ENCODE assay signal across 9 cellular contexts in the genomic region with DNA sequence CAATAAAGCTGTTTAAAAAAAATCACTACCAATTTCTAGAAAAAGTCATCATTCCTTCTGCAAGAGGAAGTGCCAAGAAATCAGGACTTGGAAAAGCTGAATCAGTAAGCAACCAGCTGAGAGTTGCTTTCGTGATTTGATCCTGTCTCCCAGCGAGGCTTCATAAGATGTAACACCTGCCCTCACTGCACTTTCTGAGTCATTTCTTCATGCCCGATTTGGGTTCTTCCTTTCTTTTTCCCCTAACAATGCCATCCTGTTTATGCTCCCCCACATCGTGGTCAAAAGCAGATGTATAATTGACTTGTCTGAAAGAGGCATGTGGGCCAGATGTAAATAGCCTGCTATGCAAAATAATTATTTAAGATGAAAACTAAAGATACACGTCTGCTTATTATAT. TPM values are rescaled to one million over a fixed set of nuclear protein-coding genes. Genes with fewer than 3 reads are reported as not detected.
DNase-seq lines count a peak whose midpoint lies in the region; ATAC-seq and TF ChIP-seq lines count a peak whose summit lies in the region.
"Had no signal": no experiment of that assay in that cellular context is flagged by ENCODE, and none has a peak within 500 bp of the region (broad histone marks: within the 10 kb centered on the region; RNA-seq: fewer than 3 reads in every experiment).

No MANE protein-coding gene starts in this region.

- no peaks in the 10 kb centered on the region for H3K4me1 ChIP-seq in mesenchymal stem cell (ENCODE audit: control insufficient read depth, insufficient read depth, low read depth, low read length)
- H3K4me1 ChIP-seq in colonic mucosa: no peaks in the 10 kb centered on the region

- H2BK15ac ChIP-seq in mesenchymal stem cell (ENCODE audit: low read depth, poor library complexity, severe bottlenecking): no peak overlapping the region

- H3K9me3 ChIP-seq in T-helper 17 cell (ENCODE audit: control insufficient read depth, low read length, poor library complexity, severe bottlenecking) (peaks cover 3% of the 10 kb centered on the region), mesenchymal stem cell (ENCODE audit: control insufficient read depth, low read length) (no peaks in the 10 kb centered on the region), colonic mucosa (no peaks in the 10 kb centered on the region)

- H3K79me1 ChIP-seq in mesenchymal stem cell (replicated peaks; ENCODE audit: low read length, poor library complexity, severe bottlenecking): no peaks in the 10 kb centered on the region

- H2AK5ac ChIP-seq in mesenchymal stem cell (ENCODE audit: low read length, severe bottlenecking): no peak overlapping the region

- H3K4me2 ChIP-seq in mesenchymal stem cell (ENCODE audit: low read length, poor library complexity, severe bottlenecking): no peak overlapping the region

- H3K4me3 Mint-ChIP-seq in T-helper 17 cell: peak overlapping the region; percentile 75

- no peak overlapping the region for H2AFZ ChIP-seq in mesenchymal stem cell (ENCODE audit: low read depth, low read length)

- WGBS in mesenchymal stem cell: 29% methylated on average over 2 of the region's 5 CpGs

- no peak for TF ChIP-seq POLR2A in GM18505 (IDR thresholded peaks at IDR 0.05; ENCODE audit: borderline replicate concordance, extremely low read depth, insufficient read depth, insufficient read length)

- H4K91ac ChIP-seq in mesenchymal stem cell (ENCODE audit: low read length): no peak overlapping the region

- no peak overlapping the region for H3K4ac ChIP-seq in mesenchymal stem cell (ENCODE audit: low read depth in 1 of 2, low read length in 2 of 2)

- no peaks in the 10 kb centered on the region for H3K27me3 Mint-ChIP-seq in T-helper 17 cell

- DNase-seq in T-helper 17 cell (no peak), mesenchymal stem cell (peak; percentile 70), NCI-H82 (lab: John Stamatoyannopoulos, UW) (no peak), posterior cingulate gyrus (no peak), colonic mucosa (no peak), SK-N-DZ (ENCODE audit: low spot score) (no peak)

- no peak overlapping the region for H3K14ac ChIP-seq in mesenchymal stem cell (ENCODE audit: low read length in 2 of 2)

- peaks cover 10% of the 10 kb centered on the region for H3K36me3 Mint-ChIP-seq in T-helper 17 cell (ENCODE audit: low read depth)

- no peak overlapping the region for H3K27ac ChIP-seq in mesenchymal stem cell (ENCODE audit: low read length, poor library complexity, severe bottlenecking)
- H3K27ac ChIP-seq in colonic mucosa: no peak overlapping the region
- H3K27ac ChIP-seq: cardiac muscle cell had no signal

- H4K8ac ChIP-seq in mesenchymal stem cell (ENCODE audit: low read length): no peak overlapping the region

- H2BK12ac ChIP-seq in mesenchymal stem cell (ENCODE audit: low read length in 2 of 2): no peak overlapping the region

- no peak overlapping the region for H3K23ac ChIP-seq in mesenchymal stem cell (ENCODE audit: low read length in 2 of 2)

- H3K9ac ChIP-seq in mesenchymal stem cell (ENCODE audit: low read length): peak overlapping the region; percentile 6
- H3K9ac ChIP-seq in colonic mucosa (ENCODE audit: low read depth in 2 of 2, low read length in 2 of 2): no peak overlapping the region

- peak overlapping the region; percentile 93 for H3K27ac Mint-ChIP-seq in T-helper 17 cell

- H2BK5ac ChIP-seq in mesenchymal stem cell (ENCODE audit: low read depth, low read length, poor library complexity, severe bottlenecking): no peak overlapping the region

- TF ChIP-seq CTCF in colonic mucosa (IDR thresholded peaks at IDR 0.05): no peak

- H2BK120ac ChIP-seq in mesenchymal stem cell (ENCODE audit: low read depth, low read length): no peak overlapping the region

- H3K18ac ChIP-seq in mesenchymal stem cell (ENCODE audit: low read depth in 1 of 2, low read length in 2 of 2): peak overlapping the region in 1 of 2 experiments; percentile 52

- intact Hi-C loops in posterior cingulate gyrus (cut with DNase I): no loop called here
- intact Hi-C loops in colonic mucosa (cut with DNase I): no loop called here

- H3K4me1 Mint-ChIP-seq in T-helper 17 cell: peaks cover 55% of the 10 kb centered on the region

- H3K27me3 ChIP-seq in mesenchymal stem cell (ENCODE audit: control insufficient read depth in 1 of 2, insufficient read depth in 1 of 2, low read length in 2 of 2) (peaks cover 0 to 5% of the 10 kb centered on the region in 2 experiments), colonic mucosa (no peaks in the 10 kb centered on the region)
- H3K27me3 ChIP-seq: cardiac muscle cell had no signal

- H3K36me3 ChIP-seq in mesenchymal stem cell (ENCODE audit: control insufficient read depth in 1 of 2, insufficient read depth in 2 of 2, low read depth in 1 of 2, low read length in 2 of 2) (no peaks in the 10 kb centered on the region), colonic mucosa (no peaks in the 10 kb centered on the region)
- H3K36me3 ChIP-seq: cardiac muscle cell had no signal

- ATAC-seq in GM18505 (IDR thresholded peaks at IDR 0.05; ENCODE audit: unreplicated experiment): peak; percentile 67
- peak; percentile 76 for ATAC-seq in HG02642 (IDR thresholded peaks at IDR 0.05; ENCODE audit: poor library complexity, unreplicated experiment)
- ATAC-seq in T-helper 17 cell: peak; percentile 30

- peak overlapping the region in 1 of 2 experiments; percentile 36 for H3K4me3 ChIP-seq in mesenchymal stem cell (ENCODE audit: insufficient read depth in 1 of 2, low read depth in 1 of 2, low read length in 2 of 2)
- no peak overlapping the region for H3K4me3 ChIP-seq in colonic mucosa
- H3K4me3 ChIP-seq: cardiac muscle cell had no signal

RNA-seq across cellular contexts. Expression of a gene that starts 52.1 kb away (rescaled TPM):
- total RNA-seq in T-helper 17 cell (100 to 1,000 TPM; 296 to 364 TPM), colonic mucosa (1 to 10 TPM; 1.8 to 2.0 TPM)
- 0.62 TPM for polyA plus RNA-seq in mesenchymal stem cell (2013, experiment 1 of 2)
- 0.41 TPM for polyA plus RNA-seq in mesenchymal stem cell (2013, experiment 2 of 2)
- polyA plus RNA-seq in SK-N-DZ (2014; cell fraction: cytosol; rRNA removed): not detected in 2 replicates
- not detected in 2 replicates for polyA plus RNA-seq in SK-N-DZ (2014; cell fraction: nucleus; rRNA removed)

Comparison
In these comparisons a context has a peak if more than half of its experiments do, and no peak if none do; other contexts are left out.
1. RNA of a gene that starts 52.1 kb away (total RNA-seq): 296 to 364 TPM in T-helper 17 cell; 1.8 to 2.0 TPM in colonic mucosa; every median in the first group is over 10 times any median in the second.
2. Peak in every context shown above with its lines, with median percentiles within 50 percentile points of each other: ATAC-seq.